ENCODE assay signal across 10 cellular contexts in genomic region chr2:240818543-240819403, GRCh38. TPM values are rescaled to one million over a fixed set of nuclear protein-coding genes. Genes with fewer than 3 reads are reported as not detected.
A peak's percentile ranks its signal among the peaks of the same experiment; 100 is the strongest.
DNase-seq lines count a peak whose midpoint lies in the region; ATAC-seq and TF ChIP-seq lines count a peak whose summit lies in the region.
"Had no signal": no experiment of that assay in that cellular context is flagged by ENCODE, and none has a peak within 500 bp of the region (broad histone marks: within the 10 kb centered on the region; RNA-seq: fewer than 3 reads in every experiment).

No MANE protein-coding gene starts in this region.

- peaks cover 0 to 6% (median 0%) of the 10 kb centered on the region in 3 donors for H3K36me3 ChIP-seq in tibial nerve

- H3K36me3 Mint-ChIP-seq in activated naive CD4-positive, alpha-beta T cell treated with anti-CD3 and anti-CD28 coated beads, Interleukin-2, amount 10 ng/mL, durations not matched to agents 7 days and 5 days: no peaks in the 10 kb centered on the region
- peaks cover 5% of the 10 kb centered on the region for H3K36me3 Mint-ChIP-seq in memory B cell

- ATAC-seq in memory B cell (ENCODE audit: low read depth) (no peak), GM21723 (IDR thresholded peaks at IDR 0.05; ENCODE audit: unreplicated experiment) (no peak)

- TF ChIP-seq CTCF in tibial nerve (IDR thresholded peaks at IDR 0.05) (no peak), RWPE1 (conservative IDR thresholded peaks at IDR 0.05; ENCODE audit: low read depth) (no peak)

- peaks cover 72% of the 10 kb centered on the region for H3K27me3 Mint-ChIP-seq in activated naive CD4-positive, alpha-beta T cell treated with anti-CD3 and anti-CD28 coated beads, Interleukin-2, amount 10 ng/mL, durations not matched to agents 7 days and 5 days
- H3K27me3 Mint-ChIP-seq in memory B cell: peaks cover 27% of the 10 kb centered on the region

- CTCF ChIA-PET in activated naive CD4-positive, alpha-beta T cell treated with anti-CD3 and anti-CD28 coated beads, Interleukin-2, amount 10 ng/mL, durations not matched to agents 7 days and 5 days (lab: Charles Lee): no interaction called here
- CTCF ChIA-PET in RWPE1 (lab: Yijun Ruan, JAX): no interaction called here

- no peak for TF ChIP-seq EP300 in tibial nerve (IDR thresholded peaks at IDR 0.05)

- peaks cover 0 to 30% (median 8%) of the 10 kb centered on the region in 4 donors for H3K4me1 ChIP-seq in tibial nerve

- peaks cover 12% of the 10 kb centered on the region for H3K4me1 Mint-ChIP-seq in activated naive CD4-positive, alpha-beta T cell treated with anti-CD3 and anti-CD28 coated beads, Interleukin-2, amount 10 ng/mL, durations not matched to agents 7 days and 5 days
- peaks cover 2% of the 10 kb centered on the region for H3K4me1 Mint-ChIP-seq in memory B cell

- H3K4me3 Mint-ChIP-seq in activated naive CD4-positive, alpha-beta T cell treated with anti-CD3 and anti-CD28 coated beads, Interleukin-2, amount 10 ng/mL, durations not matched to agents 7 days and 5 days: peak overlapping the region; percentile 23
- peak overlapping the region; percentile 6 for H3K4me3 Mint-ChIP-seq in memory B cell

- H3K9me3 ChIP-seq in tibial nerve: peaks cover 0 to 20% (median 2%) of the 10 kb centered on the region in 4 donors

- H3K4me3 ChIP-seq in tibial nerve: peak overlapping the region; percentile 26 to 62 (median 32)

- POLR2A ChIA-PET in RWPE1 (lab: Yijun Ruan, JAX; ENCODE audit: low non-redundant PET): no interaction called here

- H3K27me3 ChIP-seq in tibial nerve: peaks cover 0 to 59% of the 10 kb centered on the region in 2 donors

- TF ChIP-seq POLR2A in tibial nerve (IDR thresholded peaks at IDR 0.05): no peak

- peak; percentile 19 for DNase-seq in activated naive CD4-positive, alpha-beta T cell treated with anti-CD3 and anti-CD28 coated beads, Interleukin-2, amount 10 ng/mL, durations not matched to agents 7 days and 5 days
- no peak for DNase-seq in activated naive CD4-positive, alpha-beta T cell treated with Interleukin-2 at 50 U/mL for 16 hours
- DNase-seq in astrocyte of the hippocampus (ENCODE audit: low read depth, low spot score) (peak; percentile 34), memory B cell (ENCODE audit: low spot score in 2 of 2) (no peak), tibial nerve (ENCODE audit: low spot score in 2 of 2) (no peak), GM19240 (ENCODE audit: insufficient read length, low spot score) (no peak), RWPE1 (ENCODE audit: low spot score) (no peak)
- DNase-seq: effector CD8-positive, alpha-beta T cell; SIG-M5 had no signal

- WGBS in tibial nerve, 2 donors: 6 to 8% methylated on average over 38 to 39 of the region's 71 CpGs

- no peak overlapping the region for H3K27ac Mint-ChIP-seq in activated naive CD4-positive, alpha-beta T cell treated with anti-CD3 and anti-CD28 coated beads, Interleukin-2, amount 10 ng/mL, durations not matched to agents 7 days and 5 days
- no peak overlapping the region for H3K27ac Mint-ChIP-seq in memory B cell

- H3K9me3 Mint-ChIP-seq in activated naive CD4-positive, alpha-beta T cell treated with anti-CD3 and anti-CD28 coated beads, Interleukin-2, amount 10 ng/mL, durations not matched to agents 7 days and 5 days: peaks cover 7% of the 10 kb centered on the region
- H3K9me3 Mint-ChIP-seq in memory B cell: peaks cover 7% of the 10 kb centered on the region

- peak overlapping the region; percentile 60 to 91 (median 66) for H3K27ac ChIP-seq in tibial nerve
- no peak overlapping the region for H3K27ac ChIP-seq in RWPE1

RNA-seq across cellular contexts. Expression of gene KIF1A, which starts 1.2 kb away (rescaled TPM):
- total RNA-seq in tibial nerve: 10 to 100 TPM; 31.9 to 82.2 (median 45.3) TPM

RNA-seq across cellular contexts. Expression of gene AGXT, which starts 49.9 kb away (rescaled TPM):
- total RNA-seq in tibial nerve: under 1 TPM in 1 of 4 donors, not detected in 3; 0.30 TPM

Comparison
In these comparisons a context has a peak if more than half of its experiments do, and no peak if none do; other contexts are left out.
1. DNase-seq: peak in activated naive CD4-positive, alpha-beta T cell treated with anti-CD3 and anti-CD28 coated beads, Interleukin-2, amount 10 ng/mL, durations not matched to agents 7 days and 5 days (single experiment) and astrocyte of the hippocampus (single experiment); none in activated naive CD4-positive, alpha-beta T cell treated with Interleukin-2 at 50 U/mL for 16 hours (single experiment), memory B cell (0 of 2), tibial nerve (0 of 2), GM19240 (single experiment) and RWPE1 (single experiment).